In the genomic region with DNA sequence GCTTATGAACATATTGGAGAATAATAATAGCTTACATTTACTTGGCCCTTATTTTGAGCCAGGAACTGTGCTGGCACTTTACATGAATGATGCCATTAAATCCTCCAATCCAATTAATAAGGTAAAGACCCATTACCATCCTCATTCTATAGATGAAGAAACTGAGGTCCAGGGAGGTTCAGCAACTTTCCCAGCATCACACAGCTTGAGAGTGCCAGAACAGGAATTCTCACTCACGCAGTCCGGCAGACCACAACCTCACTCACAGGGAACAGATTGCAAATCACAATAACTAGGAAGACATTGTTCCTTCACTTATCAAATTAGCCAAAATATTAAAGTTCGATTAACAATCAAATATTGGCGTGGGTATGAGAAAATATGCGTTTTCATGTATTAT, we compare ENCODE assay signal across 27 cellular contexts. TPM values are rescaled to one million over a fixed set of nuclear protein-coding genes. Genes with fewer than 3 reads are reported as not detected.
"Had no signal": no experiment of that assay in that cellular context is flagged by ENCODE, and none has a peak within 500 bp of the region (broad histone marks: within the 10 kb centered on the region; RNA-seq: fewer than 3 reads in every experiment).

No MANE protein-coding gene starts in this region.

- DNase-seq: cortex of kidney; effector memory CD4-positive, alpha-beta T cell; hypothalamus; left lung; mesendoderm; naive B cell; stimulated activated CD4-positive, alpha-beta T cell treated with anti-CD3 and anti-CD28 coated beads, Interleukin-15, amount 100 ng/mL, for 24 hours; stimulated activated CD4-positive, alpha-beta T cell treated with anti-CD3 and anti-CD28 coated beads, Interleukin-1b, Interleukin-23, amount 100 ng/mL, for 48 hours; stimulated activated CD4-positive, alpha-beta T cell treated with anti-CD3 and anti-CD28 coated beads, Interleukin-4, amount 100 ng/mL, for 24 hours; tibial artery; upper lobe of left lung; uterus had no signal

- H3K4me1 ChIP-seq: parathyroid adenoma, prostate gland, uterus had no signal

- FAIRE-seq: endometrium, frontal cortex, islet of Langerhans had no signal

- H3K9ac ChIP-seq: parathyroid adenoma had no signal

- H3K36me3 ChIP-seq: heart left ventricle, left lung, prostate gland, spleen, tibial artery, upper lobe of left lung, uterus had no signal

- H3K4me3 ChIP-seq: dorsolateral prefrontal cortex, heart left ventricle, left lung, lung, prostate gland, spleen, tibial artery, upper lobe of left lung, uterus had no signal

- H3K27me3 ChIP-seq: tibial artery, upper lobe of left lung had no signal

- H3K9me3 ChIP-seq: heart left ventricle, left lung, prostate gland, spleen, tibial artery, upper lobe of left lung had no signal

- H3K36me3 Mint-ChIP-seq: stimulated activated memory B cell treated with anti-CD40 and anti-IgM and Interleukin-4, amounts not matched to agents 10 μg/mL and 1 μg/mL and 100 μg/mL, for 72 hours had no signal

- H3K27ac ChIP-seq: dorsolateral prefrontal cortex, heart left ventricle, left lung, parathyroid adenoma, prostate gland, spleen, tibial artery, uterus had no signal

- H3K9me3 Mint-ChIP-seq: nephron; stimulated activated memory B cell treated with anti-CD40 and anti-IgM and Interleukin-4, amounts not matched to agents 10 μg/mL and 1 μg/mL and 100 μg/mL, for 72 hours; stimulated activated naive CD8-positive, alpha-beta T cell treated with anti-CD3 and anti-CD28 coated beads, Interleukin-15, Interleukin-2, amounts not matched to agents 100 ng/mL and 50 ng/mL, for 24 hours had no signal

- ATAC-seq: esophagus mucosa; heart left ventricle; left lung; sciatic nerve; stimulated activated memory B cell treated with anti-CD40 and anti-IgM and Interleukin-4, amounts not matched to agents 10 μg/mL and 1 μg/mL and 100 μg/mL, for 72 hours had no signal

- H3K79me2 ChIP-seq: parathyroid adenoma had no signal

- H2AFZ ChIP-seq: parathyroid adenoma had no signal

- H3K27ac Mint-ChIP-seq: stimulated activated memory B cell treated with anti-CD40 and anti-IgM and Interleukin-4, amounts not matched to agents 10 μg/mL and 1 μg/mL and 100 μg/mL, for 72 hours; stimulated activated naive CD8-positive, alpha-beta T cell treated with anti-CD3 and anti-CD28 coated beads, Interleukin-15, Interleukin-2, amounts not matched to agents 100 ng/mL and 50 ng/mL, for 24 hours had no signal

- H3K4me3 Mint-ChIP-seq: stimulated activated memory B cell treated with anti-CD40 and anti-IgM and Interleukin-4, amounts not matched to agents 10 μg/mL and 1 μg/mL and 100 μg/mL, for 72 hours; stimulated activated naive CD8-positive, alpha-beta T cell treated with anti-CD3 and anti-CD28 coated beads, Interleukin-15, Interleukin-2, amounts not matched to agents 100 ng/mL and 50 ng/mL, for 24 hours had no signal

RNA-seq across cellular contexts. Expression of a gene that starts 18.3 kb away (rescaled TPM):
- total RNA-seq: fibroblast of lung, spleen had no signal
- polyA plus RNA-seq: fibroblast of lung, heart left ventricle, spleen had no signal
